30 cellular contexts compared by ENCODE assay signal in the genomic region with DNA sequence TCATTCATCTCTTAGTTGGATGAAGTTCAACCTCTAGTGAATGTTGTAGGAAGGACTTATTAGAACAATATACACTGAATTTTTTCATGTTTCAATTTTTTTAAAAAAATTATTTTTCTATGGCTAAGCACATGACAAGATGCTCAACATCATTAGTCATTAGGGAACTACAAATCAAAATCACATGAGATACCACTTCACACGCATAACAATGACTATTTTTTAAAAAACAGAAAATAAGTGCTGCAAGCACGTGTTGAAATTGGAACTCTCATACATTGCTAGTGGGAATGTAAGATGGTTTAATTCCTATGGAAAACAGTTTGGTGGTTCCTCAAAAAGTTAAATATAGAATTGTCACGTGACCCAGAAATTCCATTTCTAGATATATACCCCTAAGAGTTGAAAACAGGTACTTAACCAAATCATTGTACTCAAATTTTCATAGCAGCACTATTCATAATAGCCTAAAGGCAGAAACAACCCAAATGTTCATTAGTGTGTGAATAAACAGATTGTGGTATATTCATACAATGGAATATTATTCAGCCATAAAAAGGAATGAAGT.
"Had no signal": no experiment of that assay in that cellular context is flagged by ENCODE, and none has a peak within 500 bp of the region (broad histone marks: within the 10 kb centered on the region; RNA-seq: fewer than 3 reads in every experiment).

No MANE protein-coding gene starts in this region.

- H3K27me3 ChIP-seq: neural progenitor cell, ovary, spleen, stomach, thyroid gland, tibial nerve, upper lobe of left lung, vagina had no signal

- H3K36me3 Mint-ChIP-seq: natural killer cell; neural progenitor cell; stimulated activated memory B cell treated with anti-CD40 and anti-IgM and Interleukin-4, amounts not matched to agents 10 μg/mL and 1 μg/mL and 100 μg/mL, for 72 hours had no signal

- H3K4me3 Mint-ChIP-seq: natural killer cell; nephron; neural progenitor cell; stimulated activated memory B cell treated with anti-CD40 and anti-IgM and Interleukin-4, amounts not matched to agents 10 μg/mL and 1 μg/mL and 100 μg/mL, for 72 hours; stimulated activated naive CD8-positive, alpha-beta T cell treated with anti-CD3 and anti-CD28 coated beads, Interleukin-15, Interleukin-2, amounts not matched to agents 100 ng/mL and 50 ng/mL, for 24 hours had no signal

- FAIRE-seq: urothelium cell line had no signal

- H2AFZ ChIP-seq: neural progenitor cell, parathyroid adenoma had no signal

- H3K9ac ChIP-seq: neural progenitor cell, parathyroid adenoma had no signal

- ATAC-seq: natural killer cell; psoas muscle; right cardiac atrium; sciatic nerve; stimulated activated memory B cell treated with anti-CD40 and anti-IgM and Interleukin-4, amounts not matched to agents 10 μg/mL and 1 μg/mL and 100 μg/mL, for 72 hours had no signal

- H3K4me1 ChIP-seq: neural progenitor cell, parathyroid adenoma, psoas muscle, spleen, stomach, thyroid gland, tibial nerve, upper lobe of left lung, vagina had no signal

- H3K4me1 Mint-ChIP-seq: natural killer cell; nephron; neural progenitor cell; stimulated activated memory B cell treated with anti-CD40 and anti-IgM and Interleukin-4, amounts not matched to agents 10 μg/mL and 1 μg/mL and 100 μg/mL, for 72 hours had no signal

- H3K27me3 Mint-ChIP-seq: progenitor cell of endocrine pancreas; stimulated activated memory B cell treated with anti-CD40 and anti-IgM and Interleukin-4, amounts not matched to agents 10 μg/mL and 1 μg/mL and 100 μg/mL, for 72 hours had no signal

- H3K27ac ChIP-seq: neural progenitor cell, ovary, parathyroid adenoma, psoas muscle, skin epidermis, spleen, stomach, thoracic aorta, thyroid gland, tibial nerve, upper lobe of left lung, vagina had no signal

- H3K9me3 Mint-ChIP-seq: natural killer cell had no signal

- H3K36me3 ChIP-seq: neural progenitor cell, ovary, spleen, stomach, thoracic aorta, thyroid gland, tibial nerve, upper lobe of left lung, vagina had no signal

- H3K4me3 ChIP-seq: neural progenitor cell, ovary, psoas muscle, skin epidermis, smooth muscle cell, spleen, stomach, thoracic aorta, thyroid gland, tibial nerve, upper lobe of left lung, vagina had no signal

- H3K4me2 ChIP-seq: neural progenitor cell, smooth muscle cell had no signal

- H3K9me3 ChIP-seq: psoas muscle, thoracic aorta, thyroid gland, vagina had no signal

- H3K27ac Mint-ChIP-seq: natural killer cell; nephron; neural progenitor cell; progenitor cell of endocrine pancreas; stimulated activated memory B cell treated with anti-CD40 and anti-IgM and Interleukin-4, amounts not matched to agents 10 μg/mL and 1 μg/mL and 100 μg/mL, for 72 hours; stimulated activated naive CD8-positive, alpha-beta T cell treated with anti-CD3 and anti-CD28 coated beads, Interleukin-15, Interleukin-2, amounts not matched to agents 100 ng/mL and 50 ng/mL, for 24 hours had no signal

- H3K79me2 ChIP-seq: parathyroid adenoma had no signal

- DNase-seq: natural killer cell; occipital lobe; ovary; posterior cingulate gyrus; psoas muscle; right cardiac atrium; spleen; stimulated activated CD4-positive, alpha-beta T cell treated with anti-CD3 and anti-CD28 coated beads, Interleukin-12 subunit alpha, Interleukin-12 subunit beta, amount 100 ng/mL, for 4 hours; stimulated activated CD4-positive, alpha-beta T cell treated with anti-CD3 and anti-CD28 coated beads, Interleukin-1b, Interleukin-23, amount 100 ng/mL, for 48 hours; stimulated activated CD4-positive, alpha-beta T cell treated with anti-CD3 and anti-CD28 coated beads, Interleukin-4, amount 100 ng/mL, for 1 hour; stimulated activated CD4-positive, alpha-beta T cell treated with anti-CD3 and anti-CD28 coated beads, Interleukin-4, amount 100 ng/mL, for 4 hours; stimulated activated CD8-positive, alpha-beta memory T cell treated with anti-CD3 and anti-CD28 coated beads, Interleukin-4, amount 100 ng/mL, for 48 hours; stimulated activated naive CD4-positive, alpha-beta T cell; stomach; thyroid gland; trophoblast cell; upper lobe of left lung had no signal
